8 cellular contexts compared by ENCODE assay signal in the genomic region with DNA sequence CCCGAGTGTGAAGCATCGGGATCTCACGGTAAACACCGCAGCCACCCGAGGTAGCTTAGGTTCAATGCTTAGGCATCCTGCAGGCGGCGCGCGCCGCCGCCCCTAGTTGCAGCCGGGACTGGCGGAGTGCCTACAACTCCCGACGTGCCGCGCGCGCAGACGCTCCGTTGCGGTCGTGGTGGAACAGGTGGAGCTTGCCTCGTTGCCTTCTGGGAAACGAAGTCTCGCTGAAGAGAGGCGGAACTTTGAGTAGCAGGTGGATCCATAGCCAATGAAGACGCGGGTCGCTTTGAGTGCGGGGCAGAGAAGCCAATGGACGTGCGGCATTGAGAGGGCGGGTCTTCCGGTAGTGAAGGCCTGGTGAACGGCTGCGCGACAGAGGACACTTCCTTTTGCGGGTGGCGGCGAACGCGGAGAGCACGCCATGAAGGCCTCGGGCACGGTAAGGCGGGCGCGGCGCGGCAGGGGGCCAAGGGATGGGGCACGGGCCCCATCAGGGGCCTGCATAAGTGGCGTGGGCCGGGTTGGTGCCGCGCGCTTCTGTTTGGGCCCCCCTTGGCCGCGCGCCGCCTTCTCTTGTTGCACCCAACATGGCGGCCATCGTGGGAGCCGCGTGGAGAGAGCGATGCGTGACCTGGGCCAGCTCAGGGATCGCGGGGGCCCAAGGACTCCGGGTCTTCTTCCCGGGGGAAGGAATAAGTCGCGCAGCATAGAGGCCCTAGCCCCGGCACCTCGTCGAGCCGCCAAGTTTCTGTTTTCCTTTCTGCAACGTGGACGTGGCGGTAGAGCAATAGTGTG. TPM values are rescaled to one million over a fixed set of nuclear protein-coding genes. Genes with fewer than 3 reads are reported as not detected.
A peak's percentile ranks its signal among the peaks of the same experiment; 100 is the strongest.
DNase-seq lines count a peak whose midpoint lies in the region; ATAC-seq and TF ChIP-seq lines count a peak whose summit lies in the region.

TSS of gene RPL18A (plus strand) at position 378 of the 798 bp plus-strand sequence. CDS start at position 425, 47 bp downstream.

- intact Hi-C loops in adrenal gland (cut with DNase I) (loop anchor here (2.0 to 10.0 kb wide), 3 partner anchors 73 to 75 kb away; partner anchors contain the start of gene CCDC124 (in 2 of the 2)), heart left ventricle (cut with DNase I) (loop anchor here (1.0 to 10.0 kb wide), 14 partner anchors 68 to 515 kb away; partner anchors contain the start of genes CCDC124 (in 4 of the 10), TMEM221 (in 2 of the 10) and MAP1S (in 1 of the 10)), posterior cingulate gyrus (cut with DNase I) (loop anchor here (1.0 to 10.0 kb wide), 4 partner anchors 73 to 405 kb away; no protein-coding TSS in a partner anchor), upper lobe of right lung (cut with DNase I) (no loop called here)

- H3K36me3 Mint-ChIP-seq in T-cell: peaks cover 25% of the 10 kb centered on the region

- ATAC-seq in HG02798 (IDR thresholded peaks at IDR 0.05; ENCODE audit: poor library complexity, unreplicated experiment) (peak; percentile 98), T-cell (replicated peaks in 1 of 4) (peak; percentile 93 to 96 (median 96)), heart left ventricle (peak; percentile 96 to 98 (median 97)), upper lobe of right lung (peak; percentile 97)

- H3K36me3 ChIP-seq in adrenal gland (replicated peaks in 1 of 2): peaks cover 0 to 35% of the 10 kb centered on the region in 2 donors
- peaks cover 0 to 40% (median 34%) of the 10 kb centered on the region in 9 donors for H3K36me3 ChIP-seq in heart left ventricle
- peaks cover 35% of the 10 kb centered on the region for H3K36me3 ChIP-seq in upper lobe of right lung

- peaks cover 28 to 43% (median 32%) of the 10 kb centered on the region in 3 donors for H3K4me1 Mint-ChIP-seq in T-cell

- POLR2A ChIA-PET in T-cell (lab: Charles Lee): interaction anchor here (0.6 to 1.3 kb wide), 11 partner anchors 10 to 1564 kb away, joined by 3 to 14 read pairs (median 6); partner anchors contain the start of genes CCDC124 (in 2 of the 2) and TMEM38A (in 1 of the 2)

- peak within 1 kb of the TSS; percentile 88 to 100 (median 90) for H3K4me3 Mint-ChIP-seq in T-cell

- H3K27me3 Mint-ChIP-seq in T-cell: no peaks in the 10 kb centered on the region

- H3K27ac Mint-ChIP-seq in T-cell: peak within 1 kb of the TSS; percentile 91 to 98

- TF ChIP-seq CTCF in GM12874 (IDR thresholded peaks at IDR 0.05; ENCODE audit: insufficient read depth, low read depth, low read length) (peak; percentile 95), adrenal gland (IDR thresholded peaks at IDR 0.05) (peak; percentile 68 to 91 (median 86)), heart left ventricle (IDR thresholded peaks at IDR 0.05) (peak; percentile 57 to 90 (median 84)), upper lobe of right lung (IDR thresholded peaks at IDR 0.05) (peak; percentile 73)

- H3K4me1 ChIP-seq in adrenal gland (replicated peaks in 1 of 2): peaks cover 8 to 23% of the 10 kb centered on the region in 2 donors
- peaks cover 5 to 40% (median 17%) of the 10 kb centered on the region in 12 donors for H3K4me1 ChIP-seq in heart left ventricle
- H3K4me1 ChIP-seq in upper lobe of right lung: peaks cover 12% of the 10 kb centered on the region

- TF ChIP-seq POLR2A in adrenal gland (IDR thresholded peaks at IDR 0.05) (peak; percentile 90 to 92), heart left ventricle (IDR thresholded peaks at IDR 0.05) (peak; percentile 69 to 97)

- no peaks in the 10 kb centered on the region for H3K9me3 Mint-ChIP-seq in T-cell

- H3K27ac ChIP-seq in adrenal gland: peak within 1 kb of the TSS; percentile 52 to 91 (median 77)
- H3K27ac ChIP-seq in heart left ventricle: peak within 1 kb of the TSS; percentile 41 to 96 (median 88)
- H3K27ac ChIP-seq in upper lobe of right lung: peak within 1 kb of the TSS; percentile 91

- CTCF ChIA-PET in T-cell (lab: Charles Lee): interaction anchor here (0.6 to 3.0 kb wide), 33 partner anchors 10 to 593 kb away, joined by 3 to 139 read pairs (median 5); partner anchors contain the start of genes CCDC124 (in 2 of the 2), ANO8 (in 1 of the 2), FCHO1 (in 1 of the 2) and JAK3 (in 1 of the 2)

- 0% methylated on average over 23 to 80 of the region's 80 CpGs for WGBS in adrenal gland, 4 donors
- WGBS in heart left ventricle, 4 donors: 0 to 1% (median 0%) methylated on average over 34 to 80 of the region's 80 CpGs

- H3K9me3 ChIP-seq in adrenal gland (replicated peaks in 1 of 3): no peaks in the 10 kb centered on the region
- no peaks in the 10 kb centered on the region for H3K9me3 ChIP-seq in heart left ventricle
- no peaks in the 10 kb centered on the region for H3K9me3 ChIP-seq in upper lobe of right lung

- H3K4me3 ChIP-seq in adrenal gland: peak within 1 kb of the TSS; percentile 38 to 95 (median 78)
- H3K4me3 ChIP-seq in heart left ventricle: peak within 1 kb of the TSS; percentile 68 to 100 (median 88)
- peak within 1 kb of the TSS; percentile 93 for H3K4me3 ChIP-seq in upper lobe of right lung

- DNase-seq in NCI-H1436 (lab: John Stamatoyannopoulos, UW) (peak; percentile 99), T-cell (peak; percentile 94 to 100 (median 99)), adrenal gland (peak; percentile 98 to 100 (median 99)), heart left ventricle (peak; percentile 99), posterior cingulate gyrus (peak; percentile 99 to 100 (median 100)), upper lobe of right lung (peak; percentile 99)

- H3K27me3 ChIP-seq in adrenal gland (no peaks in the 10 kb centered on the region), heart left ventricle (no peaks in the 10 kb centered on the region), upper lobe of right lung (no peaks in the 10 kb centered on the region)

RNA-seq across cellular contexts. Expression of gene RPL18A, which starts in this region (rescaled TPM):
- total RNA-seq in T-cell: 1,000 to 10,000 TPM; 3,000 to 4,207 (median 4,048) TPM
- 1,000 to 10,000 TPM in 7 of 8 donors, 100 to 1,000 TPM in 1; 952 to 2,121 (median 1,419) TPM for total RNA-seq in adrenal gland
- polyA plus RNA-seq in adrenal gland: 1,000 to 10,000 TPM in 2 of 3 donors, 100 to 1,000 TPM in 1; 345 to 1,991 (median 1,151) TPM
- total RNA-seq in heart left ventricle: 1,000 to 10,000 TPM in 2 of 9 donors, 100 to 1,000 TPM in 7; 566 to 1,124 (median 752) TPM
- polyA plus RNA-seq in heart left ventricle: 1,000 to 10,000 TPM in 1 of 2 donors, 100 to 1,000 TPM in 1; 787 to 2,031 TPM
- total RNA-seq in upper lobe of right lung: 1,315 TPM

Comparison
In these comparisons a context has a peak if more than half of its experiments do, and no peak if none do; other contexts are left out.
1. Peak in every context shown above with its lines: DNase-seq, ATAC-seq, H3K4me3 ChIP-seq and H3K27ac ChIP-seq.